Comparison of ENCODE assay signal across 1 cellular context in the genomic region with DNA sequence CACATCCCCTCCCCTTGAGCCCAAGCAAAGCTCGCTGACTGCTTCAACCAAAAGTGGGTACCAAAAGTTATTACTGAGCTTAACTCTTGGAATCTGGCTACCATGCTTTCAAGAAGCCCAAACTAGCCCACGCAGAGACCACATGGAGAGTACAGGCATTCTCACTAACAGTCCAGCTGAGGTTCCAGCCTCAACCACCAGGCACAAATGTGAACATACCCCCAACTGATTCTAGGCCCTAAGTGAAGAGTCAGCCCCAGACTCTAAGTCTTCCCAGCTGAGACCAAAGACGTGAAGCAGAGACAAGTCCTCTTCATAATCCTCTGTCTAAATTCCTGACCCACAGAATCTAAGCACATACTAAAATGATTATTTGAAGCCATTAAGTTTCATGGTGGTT.
TF ChIP-seq lines count a peak whose summit lies in the region.

No MANE protein-coding gene starts in this region.

TF ChIP-seq in SK-N-SH treated with all-trans-retinoic acid at 6 μM for 48 hours, 23 proteins besides CTCF, POLR2A, EP300 and RAD21 (continued from another document):
- TF ChIP-seq, protein P1, sequence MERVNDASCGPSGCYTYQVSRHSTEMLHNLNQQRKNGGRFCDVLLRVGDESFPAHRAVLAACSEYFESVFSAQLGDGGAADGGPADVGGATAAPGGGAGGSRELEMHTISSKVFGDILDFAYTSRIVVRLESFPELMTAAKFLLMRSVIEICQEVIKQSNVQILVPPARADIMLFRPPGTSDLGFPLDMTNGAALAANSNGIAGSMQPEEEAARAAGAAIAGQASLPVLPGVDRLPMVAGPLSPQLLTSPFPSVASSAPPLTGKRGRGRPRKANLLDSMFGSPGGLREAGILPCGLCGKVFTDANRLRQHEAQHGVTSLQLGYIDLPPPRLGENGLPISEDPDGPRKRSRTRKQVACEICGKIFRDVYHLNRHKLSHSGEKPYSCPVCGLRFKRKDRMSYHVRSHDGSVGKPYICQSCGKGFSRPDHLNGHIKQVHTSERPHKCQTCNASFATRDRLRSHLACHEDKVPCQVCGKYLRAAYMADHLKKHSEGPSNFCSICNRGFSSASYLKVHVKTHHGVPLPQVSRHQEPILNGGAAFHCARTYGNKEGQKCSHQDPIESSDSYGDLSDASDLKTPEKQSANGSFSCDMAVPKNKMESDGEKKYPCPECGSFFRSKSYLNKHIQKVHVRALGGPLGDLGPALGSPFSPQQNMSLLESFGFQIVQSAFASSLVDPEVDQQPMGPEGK (CRISPR knock-in tag; IDR thresholded peaks at IDR 0.05; ENCODE audit: borderline replicate concordance), result no peak
- TF ChIP-seq OSR1 (CRISPR knock-in tag; IDR thresholded peaks at IDR 0.05) (no peak), ZFP30 (CRISPR knock-in tag; IDR thresholded peaks at IDR 0.05) (no peak), RARB (CRISPR knock-in tag; IDR thresholded peaks at IDR 0.05) (no peak), BACH2 (CRISPR knock-in tag; IDR thresholded peaks at IDR 0.05; ENCODE audit: borderline replicate concordance) (no peak), ESRRG (CRISPR knock-in tag; IDR thresholded peaks at IDR 0.05) (no peak), CSDC2 (CRISPR knock-in tag; IDR thresholded peaks at IDR 0.05) (no peak)
- TF ChIP-seq, protein P2, sequence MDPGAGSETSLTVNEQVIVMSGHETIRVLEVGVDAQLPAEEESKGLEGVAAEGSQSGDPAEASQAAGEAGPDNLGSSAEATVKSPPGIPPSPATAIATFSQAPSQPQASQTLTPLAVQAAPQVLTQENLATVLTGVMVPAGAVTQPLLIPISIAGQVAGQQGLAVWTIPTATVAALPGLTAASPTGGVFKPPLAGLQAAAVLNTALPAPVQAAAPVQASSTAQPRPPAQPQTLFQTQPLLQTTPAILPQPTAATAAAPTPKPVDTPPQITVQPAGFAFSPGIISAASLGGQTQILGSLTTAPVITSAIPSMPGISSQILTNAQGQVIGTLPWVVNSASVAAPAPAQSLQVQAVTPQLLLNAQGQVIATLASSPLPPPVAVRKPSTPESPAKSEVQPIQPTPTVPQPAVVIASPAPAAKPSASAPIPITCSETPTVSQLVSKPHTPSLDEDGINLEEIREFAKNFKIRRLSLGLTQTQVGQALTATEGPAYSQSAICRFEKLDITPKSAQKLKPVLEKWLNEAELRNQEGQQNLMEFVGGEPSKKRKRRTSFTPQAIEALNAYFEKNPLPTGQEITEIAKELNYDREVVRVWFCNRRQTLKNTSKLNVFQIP (CRISPR knock-in tag; IDR thresholded peaks at IDR 0.05; ENCODE audit: borderline replicate concordance, low read depth), result no peak
